ENCODE assay signal across 16 cellular contexts in genomic region chr3:177824841-177825240, GRCh38.
A peak's percentile ranks its signal among the peaks of the same experiment; 100 is the strongest.
DNase-seq lines count a peak whose midpoint lies in the region; ATAC-seq and TF ChIP-seq lines count a peak whose summit lies in the region.
"Had no signal": no experiment of that assay in that cellular context is flagged by ENCODE, and none has a peak within 500 bp of the region (broad histone marks: within the 10 kb centered on the region; RNA-seq: fewer than 3 reads in every experiment).

No MANE protein-coding gene starts in this region.

- intact Hi-C loops in Right ventricle myocardium superior (cut with DNase I): no loop called here
- intact Hi-C loops in cardiac septum (cut with DNase I): loop anchor here (5.0 kb wide), 1 partner anchor 628 kb away; the partner anchor contains the start of gene TBL1XR1
- intact Hi-C loops in prostate gland (cut with DNase I): loop anchor here (5.0 to 10.0 kb wide), 4 partner anchors 43 to 770 kb away; no protein-coding TSS in a partner anchor
- intact Hi-C loops in lower lobe of right lung (cut with DNase I): no loop called here

- DNase-seq in Right ventricle myocardium superior: no peak
- DNase-seq in cardiac septum (ENCODE audit: low spot score): no peak
- no peak for DNase-seq in right atrium auricular region (ENCODE audit: low spot score)
- no peak for DNase-seq in prostate gland (ENCODE audit: low spot score)
- DNase-seq in T-cell: no peak
- DNase-seq in lower lobe of right lung: no peak
- DNase-seq: activated B cell treated with CpG ODN at 0.5 μM for 24 hours; activated gamma-delta T cell treated with Interleukin-2 at 50 U/mL for 16 hours; KBM-7; NCI-H1436 treated with DMSO at 0.1 percent for 48 hours; PC-3; stimulated activated CD4-positive, alpha-beta T cell treated with anti-CD3 and anti-CD28 coated beads, Interleukin-15, amount 100 ng/mL, for 24 hours had no signal

- H3K27me3 Mint-ChIP-seq in T-cell: no peaks in the 10 kb centered on the region
- H3K27me3 Mint-ChIP-seq: activated B cell treated with CpG ODN at 0.5 μM for 24 hours had no signal

- no peak for TF ChIP-seq CTCF in right atrium auricular region (IDR thresholded peaks at IDR 0.05)
- TF ChIP-seq CTCF in prostate gland (IDR thresholded peaks at IDR 0.05): no peak
- no peak for TF ChIP-seq CTCF in lower lobe of right lung (IDR thresholded peaks at IDR 0.05)

- no peaks in the 10 kb centered on the region for H3K36me3 Mint-ChIP-seq in T-cell

- H3K36me3 ChIP-seq in right atrium auricular region (no peaks in the 10 kb centered on the region), prostate gland (no peaks in the 10 kb centered on the region), lower lobe of right lung (no peaks in the 10 kb centered on the region)
- H3K36me3 ChIP-seq: HAP-1, pancreas had no signal

- ATAC-seq in Right ventricle myocardium superior (ENCODE audit: poor library complexity): peak; percentile 31
- no peak for ATAC-seq in T-cell (replicated peaks in 1 of 4)
- ATAC-seq in lower lobe of right lung: no peak
- ATAC-seq in GM19467 (IDR thresholded peaks at IDR 0.05; ENCODE audit: unreplicated experiment): no peak
- no peak for ATAC-seq in GM21717 (IDR thresholded peaks at IDR 0.05; ENCODE audit: unreplicated experiment)

- no peak overlapping the region for H3K27ac Mint-ChIP-seq in T-cell
- H3K27ac Mint-ChIP-seq: activated B cell treated with CpG ODN at 0.5 μM for 24 hours had no signal

- H3K4me3 ChIP-seq in right atrium auricular region (no peak overlapping the region), prostate gland (no peak overlapping the region), lower lobe of right lung (no peak overlapping the region)
- H3K4me3 ChIP-seq: HAP-1, pancreas had no signal

- H3K27me3 ChIP-seq in right atrium auricular region (no peaks in the 10 kb centered on the region), prostate gland (replicated peaks; ENCODE audit: insufficient read depth) (no peaks in the 10 kb centered on the region), lower lobe of right lung (ENCODE audit: low read depth) (no peaks in the 10 kb centered on the region)
- H3K27me3 ChIP-seq: pancreas had no signal

- CTCF ChIA-PET in T-cell (lab: Charles Lee): interaction anchor here in 1 of 2 donors (0.7 kb wide), 1 partner anchor 415 kb away, joined by 3 read pairs; no protein-coding TSS in a partner anchor

- peaks cover 5 to 7% (median 5%) of the 10 kb centered on the region in 3 donors for H3K4me1 Mint-ChIP-seq in T-cell

- H3K27ac ChIP-seq in right atrium auricular region (peak overlapping the region; percentile 58 to 64), prostate gland (peak overlapping the region; percentile 55 to 59), lower lobe of right lung (no peak overlapping the region)

- H3K9me3 ChIP-seq in right atrium auricular region: no peaks in the 10 kb centered on the region
- H3K9me3 ChIP-seq in prostate gland: no peaks in the 10 kb centered on the region
- H3K9me3 ChIP-seq in lower lobe of right lung: no peaks in the 10 kb centered on the region
- H3K9me3 ChIP-seq: HAP-1, pancreas had no signal

- TF ChIP-seq POLR2A in prostate gland (IDR thresholded peaks at IDR 0.05): no peak

- H3K4me1 ChIP-seq in right atrium auricular region (peaks cover 0 to 30% of the 10 kb centered on the region in 2 donors), prostate gland (replicated peaks) (no peaks in the 10 kb centered on the region), lower lobe of right lung (peaks cover 22% of the 10 kb centered on the region)
- H3K4me1 ChIP-seq: HAP-1 had no signal

- no peak overlapping the region for H3K4me3 Mint-ChIP-seq in T-cell
- H3K4me3 Mint-ChIP-seq: activated B cell treated with CpG ODN at 0.5 μM for 24 hours had no signal

- POLR2A ChIA-PET in T-cell (lab: Charles Lee): interaction anchor here (0.6 kb wide), 2 partner anchors 116 to 247 kb away, joined by 3 read pairs; no protein-coding TSS in a partner anchor

- WGBS in prostate gland: 20% methylated on average over 4 of the region's 4 CpGs

- H3K9me3 Mint-ChIP-seq in T-cell: no peaks in the 10 kb centered on the region
- H3K9me3 Mint-ChIP-seq: activated B cell treated with CpG ODN at 0.5 μM for 24 hours had no signal

Comparison
In these comparisons a context has a peak if more than half of its experiments do, and no peak if none do; other contexts are left out.
1. intact Hi-C loops: an anchor here in cardiac septum (5.0 kb wide) and prostate gland (5.0 to 10.0 kb wide); none called in Right ventricle myocardium superior and lower lobe of right lung.